In genomic region chr17:44200478-44201155, GRCh38 we compare ENCODE assay signal across 9 cellular contexts. TPM values are rescaled to one million over a fixed set of nuclear protein-coding genes. Genes with fewer than 3 reads are reported as not detected.
DNase-seq lines count a peak whose midpoint lies in the region; ATAC-seq and TF ChIP-seq lines count a peak whose summit lies in the region.
"Had no signal": no experiment of that assay in that cellular context is flagged by ENCODE, and none has a peak within 500 bp of the region (broad histone marks: within the 10 kb centered on the region; RNA-seq: fewer than 3 reads in every experiment).

No MANE protein-coding gene starts in this region.

- peaks cover 22 to 50% (median 31%) of the 10 kb centered on the region in 4 donors for H3K4me1 Mint-ChIP-seq in CD4-positive, CD25-positive, alpha-beta regulatory T cell
- H3K4me1 Mint-ChIP-seq in T-helper 17 cell (peaks cover 40% of the 10 kb centered on the region), glutamatergic neuron (ENCODE audit: low read depth, unreplicated experiment) (peaks cover 25% of the 10 kb centered on the region)

- H3K27me3 ChIP-seq in CD4-positive, CD25-positive, alpha-beta regulatory T cell (ENCODE audit: control insufficient read depth, insufficient read depth, low read length), result no peaks in the 10 kb centered on the region
- no peaks in the 10 kb centered on the region for H3K27me3 ChIP-seq in HAP-1 (ENCODE audit: low read depth)
- H3K27me3 ChIP-seq in gastrocnemius medialis, result no peaks in the 10 kb centered on the region

- DNase-seq in CD4-positive, CD25-positive, alpha-beta regulatory T cell, result no peak
- no peak for DNase-seq in HAP-1 (ENCODE audit: low spot score in 2 of 2)
- no peak for DNase-seq in T-helper 17 cell
- DNase-seq in glutamatergic neuron, result peak; percentile 71
- no peak for DNase-seq in gastrocnemius medialis
- no peak for DNase-seq in HCEC 1CT

- no peak for TF ChIP-seq POLR2A in gastrocnemius medialis (IDR thresholded peaks at IDR 0.05)

- H3K27ac Mint-ChIP-seq in CD4-positive, CD25-positive, alpha-beta regulatory T cell, result peak overlapping the region; percentile 95 to 98 (median 95)
- peak overlapping the region; percentile 83 for H3K27ac Mint-ChIP-seq in T-helper 17 cell
- H3K27ac Mint-ChIP-seq in glutamatergic neuron (ENCODE audit: unreplicated experiment), result peak overlapping the region; percentile 92

- H3K4me3 Mint-ChIP-seq in CD4-positive, CD25-positive, alpha-beta regulatory T cell, result peak overlapping the region; percentile 73 to 94 (median 91)
- peak overlapping the region; percentile 93 for H3K4me3 Mint-ChIP-seq in T-helper 17 cell
- peak overlapping the region; percentile 93 for H3K4me3 Mint-ChIP-seq in glutamatergic neuron (ENCODE audit: unreplicated experiment)

- H3K4me1 ChIP-seq in CD4-positive, CD25-positive, alpha-beta regulatory T cell (ENCODE audit: control insufficient read depth, insufficient read depth, low read length, poor library complexity, severe bottlenecking), result peaks cover 32% of the 10 kb centered on the region
- H3K4me1 ChIP-seq in HAP-1, result peaks cover 12% of the 10 kb centered on the region
- H3K4me1 ChIP-seq in gastrocnemius medialis, result peaks cover 9 to 15% of the 10 kb centered on the region in 2 donors

- H3K36me3 Mint-ChIP-seq in CD4-positive, CD25-positive, alpha-beta regulatory T cell, result peaks cover 12% of the 10 kb centered on the region
- H3K36me3 Mint-ChIP-seq in T-helper 17 cell (ENCODE audit: low read depth), result peaks cover 2% of the 10 kb centered on the region
- no peaks in the 10 kb centered on the region for H3K36me3 Mint-ChIP-seq in glutamatergic neuron (ENCODE audit: unreplicated experiment)

- peak overlapping the region; percentile 89 for H3K27ac ChIP-seq in CD4-positive, CD25-positive, alpha-beta regulatory T cell (ENCODE audit: insufficient read depth, low read length, poor library complexity, severe bottlenecking)
- peak overlapping the region; percentile 94 to 98 (median 95) for H3K27ac ChIP-seq in gastrocnemius medialis

- H3K9me3 Mint-ChIP-seq in CD4-positive, CD25-positive, alpha-beta regulatory T cell, result no peaks in the 10 kb centered on the region
- H3K9me3 Mint-ChIP-seq in glutamatergic neuron (ENCODE audit: unreplicated experiment), result peaks cover 9% of the 10 kb centered on the region

- H3K4me3 ChIP-seq in CD4-positive, CD25-positive, alpha-beta regulatory T cell (ENCODE audit: low read depth, low read length), result peak overlapping the region; percentile 55
- H3K4me3 ChIP-seq in HAP-1 (peak overlapping the region; percentile 75), gastrocnemius medialis (peak overlapping the region; percentile 71 to 88 (median 84))

- ATAC-seq in CD4-positive, CD25-positive, alpha-beta regulatory T cell (ENCODE audit: low read depth in 2 of 2), result no peak
- ATAC-seq in T-helper 17 cell (no peak), gastrocnemius medialis (peak in 1 of 2 donors; percentile 9), HG03378 (IDR thresholded peaks at IDR 0.05; ENCODE audit: unreplicated experiment) (no peak), HG02623 (IDR thresholded peaks at IDR 0.05; ENCODE audit: unreplicated experiment) (no peak)

- no peaks in the 10 kb centered on the region for H3K9me3 ChIP-seq in CD4-positive, CD25-positive, alpha-beta regulatory T cell (ENCODE audit: control insufficient read depth in 2 of 2, low read length in 2 of 2)
- H3K9me3 ChIP-seq in HAP-1 (no peaks in the 10 kb centered on the region), T-helper 17 cell (ENCODE audit: control insufficient read depth, low read length, poor library complexity, severe bottlenecking) (no peaks in the 10 kb centered on the region), gastrocnemius medialis (no peaks in the 10 kb centered on the region)

- intact Hi-C loops in gastrocnemius medialis (cut with DNase I; ENCODE audit: low total_unique reads), result loop anchor here (1.0 kb wide), 2 partner anchors 14 to 18 kb away; partner anchors contain the start of gene TMUB2

- TF ChIP-seq CTCF in glutamatergic neuron (IDR thresholded peaks at IDR 0.05; ENCODE audit: partially characterized antibody, unreplicated experiment) (no peak), gastrocnemius medialis (IDR thresholded peaks at IDR 0.05 in 4 of 5, conservative IDR thresholded peaks at IDR 0.05 in 1 of 5) (no peak)

- H3K27me3 Mint-ChIP-seq in CD4-positive, CD25-positive, alpha-beta regulatory T cell, result no peaks in the 10 kb centered on the region
- no peaks in the 10 kb centered on the region for H3K27me3 Mint-ChIP-seq in T-helper 17 cell
- peaks cover 8% of the 10 kb centered on the region for H3K27me3 Mint-ChIP-seq in glutamatergic neuron (ENCODE audit: unreplicated experiment)

- peaks cover 14% of the 10 kb centered on the region for H3K36me3 ChIP-seq in CD4-positive, CD25-positive, alpha-beta regulatory T cell (ENCODE audit: control insufficient read depth, insufficient read depth, low read length)
- peaks cover 14% of the 10 kb centered on the region for H3K36me3 ChIP-seq in HAP-1 (replicated peaks)
- H3K36me3 ChIP-seq in gastrocnemius medialis, result peaks cover 0 to 16% of the 10 kb centered on the region in 2 donors

- in situ Hi-C loops in HAP-1 (cut with MboI; ENCODE audit: low sequenced_read_pairs) (no loop called here), gastrocnemius medialis (cut with MboI; ENCODE audit: low sequenced_read_pairs in 4 of 4) (loop anchor here (5.0 to 25.0 kb wide), 4 partner anchors 127 to 312 kb away; partner anchors contain the start of gene GPATCH8 (in 3 of the 4))

RNA-seq across cellular contexts. Expression of gene ATXN7L3, which starts 0.9 kb away (rescaled TPM):
- total RNA-seq in CD4-positive, CD25-positive, alpha-beta regulatory T cell, result 103 TPM
- 10 to 100 TPM; 10.3 to 16.1 (median 12.6) TPM for polyA plus RNA-seq in CD4-positive, CD25-positive, alpha-beta regulatory T cell
- total RNA-seq in T-helper 17 cell (10 to 100 TPM; 97.1 to 97.5 TPM), glutamatergic neuron (ENCODE audit: unreplicated experiment) (146 TPM), gastrocnemius medialis (10 to 100 TPM; 39.3 to 46.0 (median 40.6) TPM)

RNA-seq across cellular contexts. Expression of gene TMUB2, which starts 13.8 kb away (rescaled TPM):
- total RNA-seq in CD4-positive, CD25-positive, alpha-beta regulatory T cell, result 67.7 TPM
- polyA plus RNA-seq in CD4-positive, CD25-positive, alpha-beta regulatory T cell, result 10 to 100 TPM; 31.7 to 43.7 (median 34.5) TPM
- total RNA-seq in T-helper 17 cell (10 to 100 TPM; 52.2 to 53.1 TPM), glutamatergic neuron (ENCODE audit: unreplicated experiment) (52.1 TPM), gastrocnemius medialis (10 to 100 TPM; 25.6 to 34.7 (median 27.4) TPM)

RNA-seq across cellular contexts. Expression of gene UBTF, which starts 18.9 kb away (rescaled TPM):
- 104 TPM for total RNA-seq in CD4-positive, CD25-positive, alpha-beta regulatory T cell
- polyA plus RNA-seq in CD4-positive, CD25-positive, alpha-beta regulatory T cell, result 10 to 100 TPM; 22.3 to 28.5 (median 26.5) TPM
- total RNA-seq in T-helper 17 cell, result 100 to 1,000 TPM; 121 to 140 TPM
- 97.6 TPM for total RNA-seq in glutamatergic neuron (ENCODE audit: unreplicated experiment)
- total RNA-seq in gastrocnemius medialis, result 10 to 100 TPM; 36.2 to 64.3 (median 46.0) TPM

RNA-seq across cellular contexts. Expression of gene ASB16, which starts 30.1 kb away (rescaled TPM):
- not detected for total RNA-seq in CD4-positive, CD25-positive, alpha-beta regulatory T cell
- polyA plus RNA-seq in CD4-positive, CD25-positive, alpha-beta regulatory T cell, result under 1 TPM in 2 of 4 donors, not detected in 2; 0.09 to 0.16 TPM
- not detected for total RNA-seq in T-helper 17 cell
- not detected for total RNA-seq in glutamatergic neuron (ENCODE audit: unreplicated experiment)
- total RNA-seq in gastrocnemius medialis, result 100 to 1,000 TPM in 1 of 4 donors, 10 to 100 TPM in 3; 13.2 to 134 (median 34.2) TPM
- total RNA-seq: RPMI7951 had no signal

RNA-seq across cellular contexts. Expression of gene HROB, which starts 58.9 kb away (rescaled TPM):
- 9.2 TPM for total RNA-seq in CD4-positive, CD25-positive, alpha-beta regulatory T cell
- polyA plus RNA-seq in CD4-positive, CD25-positive, alpha-beta regulatory T cell, result under 1 TPM; 0.16 to 0.67 (median 0.38) TPM
- 1 to 10 TPM; 2.6 to 5.7 TPM for total RNA-seq in T-helper 17 cell
- total RNA-seq in glutamatergic neuron (ENCODE audit: unreplicated experiment), result 3.2 TPM
- 1 to 10 TPM in 3 of 4 donors, under 1 TPM in 1; 0.97 to 7.4 (median 1.9) TPM for total RNA-seq in gastrocnemius medialis
